In the genomic region with DNA sequence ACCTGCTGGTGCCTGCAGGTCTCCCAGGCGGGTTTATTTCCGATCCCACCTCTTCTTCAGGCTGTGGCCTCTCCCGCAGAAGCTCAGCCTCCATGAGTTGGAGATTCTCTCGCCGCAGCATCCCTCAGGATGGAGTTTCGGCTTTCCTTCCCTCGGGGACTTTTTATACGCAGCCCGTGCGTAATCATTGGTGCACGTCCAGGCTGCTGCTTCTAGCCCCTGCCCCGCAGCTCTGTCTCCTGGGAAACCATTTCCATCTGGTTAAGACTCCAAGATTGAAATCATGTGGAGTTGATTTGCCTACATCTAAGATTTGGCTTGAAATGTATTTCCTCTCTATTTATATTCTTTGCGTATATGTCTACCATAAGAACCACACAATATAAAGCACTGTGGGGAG, we compare ENCODE assay signal across 16 cellular contexts. TPM values are rescaled to one million over a fixed set of nuclear protein-coding genes. Genes with fewer than 3 reads are reported as not detected.
DNase-seq lines count a peak whose midpoint lies in the region; ATAC-seq, FAIRE-seq and TF ChIP-seq lines count a peak whose summit lies in the region.
"Had no signal": no experiment of that assay in that cellular context is flagged by ENCODE, and none has a peak within 500 bp of the region (broad histone marks: within the 10 kb centered on the region; RNA-seq: fewer than 3 reads in every experiment).

No MANE protein-coding gene starts in this region.

- intact Hi-C loops in psoas muscle (cut with DNase I), result no loop called here
- intact Hi-C loops in CD8-positive, alpha-beta T cell (cut with DNase I, micrococcal nuclease), result no loop called here

- H3K4me3 Mint-ChIP-seq in CD8-positive, alpha-beta T cell, result no peak overlapping the region
- H3K4me3 Mint-ChIP-seq: CD14-positive monocyte had no signal

- no peaks in the 10 kb centered on the region for H3K9me3 ChIP-seq in SK-N-MC (ENCODE audit: low read depth, low read length)
- H3K9me3 ChIP-seq in psoas muscle, result no peaks in the 10 kb centered on the region
- H3K9me3 ChIP-seq in CD8-positive, alpha-beta T cell (ENCODE audit: low read length), result no peaks in the 10 kb centered on the region
- H3K9me3 ChIP-seq in small intestine (ENCODE audit: control insufficient read depth, low read depth), result no peaks in the 10 kb centered on the region
- H3K9me3 ChIP-seq: esophagus squamous epithelium, uterus had no signal

- H3K36me3 Mint-ChIP-seq in CD8-positive, alpha-beta T cell, result no peaks in the 10 kb centered on the region
- H3K36me3 Mint-ChIP-seq: CD14-positive monocyte had no signal

- H3K36me3 ChIP-seq in SK-N-MC (ENCODE audit: insufficient read depth, low read length) (no peaks in the 10 kb centered on the region), psoas muscle (ENCODE audit: insufficient read depth in 1 of 2, low read depth in 1 of 2) (no peaks in the 10 kb centered on the region), small intestine (ENCODE audit: control insufficient read depth in 2 of 2, insufficient read depth in 2 of 2, low read length in 2 of 2) (no peaks in the 10 kb centered on the region)
- no peaks in the 10 kb centered on the region for H3K36me3 ChIP-seq in CD8-positive, alpha-beta T cell (ENCODE audit: insufficient read depth, low read length)
- H3K36me3 ChIP-seq: esophagus squamous epithelium, uterus had no signal

- H3K27me3 Mint-ChIP-seq in CD8-positive, alpha-beta T cell (ENCODE audit: low read depth), result no peaks in the 10 kb centered on the region

- TF ChIP-seq CTCF in foreskin keratinocyte (conservative IDR thresholded peaks at IDR 0.05) (no peak), psoas muscle (IDR thresholded peaks at IDR 0.05) (no peak)
- TF ChIP-seq CTCF in CD8-positive, alpha-beta T cell (IDR thresholded peaks at IDR 0.05), result no peak

- H3K4me3 ChIP-seq in SK-N-MC (peak overlapping the region; percentile 66), psoas muscle (no peak overlapping the region), small intestine (ENCODE audit: low read depth in 1 of 2, low read length in 2 of 2) (no peak overlapping the region)
- H3K4me3 ChIP-seq in CD8-positive, alpha-beta T cell (ENCODE audit: low read depth, low read length), result no peak overlapping the region
- H3K4me3 ChIP-seq: esophagus squamous epithelium, GM12878, uterus had no signal

- no peaks in the 10 kb centered on the region for H3K27me3 ChIP-seq in foreskin keratinocyte
- H3K27me3 ChIP-seq in psoas muscle (ENCODE audit: insufficient read depth in 3 of 3, low read length in 2 of 3), result no peaks in the 10 kb centered on the region
- H3K27me3 ChIP-seq in CD8-positive, alpha-beta T cell (ENCODE audit: insufficient read depth, low read length), result no peaks in the 10 kb centered on the region
- H3K27me3 ChIP-seq in small intestine (ENCODE audit: control insufficient read depth in 2 of 2, insufficient read depth in 2 of 2, low read length in 2 of 2), result no peaks in the 10 kb centered on the region
- H3K27me3 ChIP-seq: esophagus squamous epithelium, uterus had no signal

- peak; percentile 83 for DNase-seq in EH (ENCODE audit: low read depth)
- peak; percentile 85 for DNase-seq in SK-N-MC (ENCODE audit: low read depth, low spot score)
- DNase-seq in foreskin keratinocyte, result peak in 1 of 2 donors; percentile 45
- peak; percentile 14 to 61 for DNase-seq in psoas muscle
- DNase-seq in CD8-positive, alpha-beta T cell, result no peak
- DNase-seq in small intestine, result no peak
- no peak for DNase-seq in middle frontal gyrus (ENCODE audit: extremely low spot score, low spot score)
- DNase-seq: dermis blood vessel endothelial cell, esophagus squamous epithelium, KG1, OCI-M1, uterus had no signal

- H3K9me3 Mint-ChIP-seq in CD8-positive, alpha-beta T cell, result no peaks in the 10 kb centered on the region
- H3K9me3 Mint-ChIP-seq: CD14-positive monocyte had no signal

- H3K4me1 ChIP-seq in foreskin keratinocyte (peaks cover 26% of the 10 kb centered on the region), psoas muscle (no peaks in the 10 kb centered on the region), small intestine (ENCODE audit: control insufficient read depth in 2 of 2, insufficient read depth in 1 of 2, low read depth in 1 of 2, low read length in 1 of 2) (no peaks in the 10 kb centered on the region)
- H3K4me1 ChIP-seq in CD8-positive, alpha-beta T cell (ENCODE audit: insufficient read depth, low read length), result no peaks in the 10 kb centered on the region
- H3K4me1 ChIP-seq: esophagus squamous epithelium, uterus had no signal

- no peak overlapping the region for H3K27ac Mint-ChIP-seq in CD8-positive, alpha-beta T cell
- H3K27ac Mint-ChIP-seq: CD14-positive monocyte had no signal

- H3K27ac ChIP-seq in SK-N-MC (peak overlapping the region; percentile 85), foreskin keratinocyte (peak overlapping the region; percentile 62), psoas muscle (no peak overlapping the region), small intestine (ENCODE audit: low read depth in 1 of 2, low read length in 1 of 2) (no peak overlapping the region)
- H3K27ac ChIP-seq in CD8-positive, alpha-beta T cell (ENCODE audit: low read depth, low read length), result no peak overlapping the region
- H3K27ac ChIP-seq: esophagus squamous epithelium, HL-60, uterus had no signal

- FAIRE-seq in small intestine (lab: Jason Lieb, UNC), result no peak
- FAIRE-seq: GM12878 had no signal

- POLR2A ChIA-PET in CD8-positive, alpha-beta T cell (lab: Charles Lee), result no interaction called here

- 36 to 45% (median 37%) methylated on average over 13 of the region's 13 CpGs for WGBS in psoas muscle, 3 donors
- WGBS in small intestine, 3 donors, result 82 to 95% (median 94%) methylated on average over 13 of the region's 13 CpGs

- ATAC-seq in foreskin keratinocyte (peak; percentile 73), psoas muscle (no peak), GM21576 (IDR thresholded peaks at IDR 0.05; ENCODE audit: unreplicated experiment) (no peak)
- no peak for ATAC-seq in CD8-positive, alpha-beta T cell
- ATAC-seq: GM12878 had no signal

- no peak overlapping the region for H3K9ac ChIP-seq in SK-N-MC (ENCODE audit: insufficient read length)

- CTCF ChIA-PET in CD8-positive, alpha-beta T cell (lab: Charles Lee), result interaction anchor here (0.9 to 1.0 kb wide), 2 partner anchors 9 to 33 kb away, joined by 3 to 6 read pairs; no protein-coding TSS in a partner anchor

- H3K4me1 Mint-ChIP-seq in CD8-positive, alpha-beta T cell (ENCODE audit: low read depth), result no peaks in the 10 kb centered on the region

RNA-seq across cellular contexts. Expression of gene CARMIL1, which starts 46.7 kb away (rescaled TPM):
- total RNA-seq in foreskin keratinocyte, result 24.8 and 25.2 TPM in 2 replicates
- 12.7 and 13.5 TPM in 2 replicates for polyA plus RNA-seq in foreskin keratinocyte
- 1 to 10 TPM in 1 of 4 donors, under 1 TPM in 3; 0.34 to 1.0 (median 0.81) TPM for total RNA-seq in psoas muscle
- under 1 TPM; 0.11 to 0.83 (median 0.44) TPM for polyA plus RNA-seq in psoas muscle
- 1 to 10 TPM; 5.0 to 6.1 TPM for total RNA-seq in CD8-positive, alpha-beta T cell
- polyA plus RNA-seq in small intestine, result 10 to 100 TPM; 35.3 to 74.5 (median 50.5) TPM

Comparison
In these comparisons a context has a peak if more than half of its experiments do, and no peak if none do; other contexts are left out.
1. DNase-seq: peak in EH (single experiment), SK-N-MC (single experiment) and psoas muscle (2 of 2); none in CD8-positive, alpha-beta T cell (0 of 7), small intestine (single experiment) and middle frontal gyrus (single experiment).
2. H3K27ac ChIP-seq: peak in SK-N-MC (single experiment) and foreskin keratinocyte (single experiment); none in psoas muscle (single experiment), CD8-positive, alpha-beta T cell (single experiment) and small intestine (0 of 2).